In genomic region chr7:34124765-34125164, GRCh38 we compare ENCODE assay signal across 35 cellular contexts.
"Had no signal": no experiment of that assay in that cellular context is flagged by ENCODE, and none has a peak within 500 bp of the region (broad histone marks: within the 10 kb centered on the region; RNA-seq: fewer than 3 reads in every experiment).

No MANE protein-coding gene starts in this region.

- H3K27me3 ChIP-seq: MG63 had no signal

- DNase-seq: Karpas-422, Kasumi-1, MG63, MM.1S, MV-4-11, NCI-H1048, NCI-H1092, NCI-H1092 treated with DMSO at 0.1 percent for 48 hours, NCI-H1105, NCI-H1105 treated with DMSO at 0.1 percent for 48 hours, NCI-H1417, NCI-H1417 treated with DMSO at 0.1 percent for 48 hours, NCI-H1436, NCI-H1436 treated with DMSO at 0.1 percent for 48 hours, NCI-H146, NCI-H1694, NCI-H1694 treated with DMSO at 0.1 percent for 48 hours, NCI-H187, NCI-H187 treated with DMSO at 0.1 percent for 48 hours, NCI-H1930, NCI-H2029, NCI-H2029 treated with DMSO at 0.1 percent for 48 hours, NCI-H2081, NCI-H2081 treated with DMSO at 0.1 percent for 48 hours, NCI-H2107, NCI-H2171, NCI-H2171 treated with DMSO at 0.1 percent for 48 hours, NCI-H2227 treated with DMSO at 0.1 percent for 48 hours, NCI-H226, NCI-H345, NCI-H446, NCI-H446 treated with DMSO at 0.1 percent for 48 hours, NCI-H510A, NCI-H510A treated with DMSO at 0.1 percent for 48 hours, NCI-H524 had no signal

- H3K4me3 ChIP-seq: MG63 had no signal
